ENCODE assay signal across 8 cellular contexts in genomic region chr12:54379401-54380201, GRCh38. TPM values are rescaled to one million over a fixed set of nuclear protein-coding genes. Genes with fewer than 3 reads are reported as not detected.
DNase-seq lines count a peak whose midpoint lies in the region; ATAC-seq and TF ChIP-seq lines count a peak whose summit lies in the region.

No MANE protein-coding gene starts in this region.

- peak; percentile 94 for DNase-seq in GM13976 (ENCODE audit: low spot score)
- peak; percentile 70 for DNase-seq in NCI-H2227 treated with DMSO at 0.1 percent for 48 hours (lab: John Stamatoyannopoulos, UW)
- DNase-seq in activated CD4-positive, alpha-beta T cell treated with anti-CD3 and anti-CD28 coated beads for 24 hours (ENCODE audit: low read depth in 2 of 2), result peak; percentile 89 to 90
- DNase-seq in cerebellum (ENCODE audit: low spot score), result peak; percentile 89
- peak; percentile 89 for DNase-seq in kidney tubule cell (ENCODE audit: low spot score)
- peak; percentile 95 for DNase-seq in stimulated activated CD4-positive, alpha-beta T cell treated with anti-CD3 and anti-CD28 coated beads, Interleukin-15, amount 100 ng/mL, for 24 hours

- peak; percentile 100 for TF ChIP-seq CTCF in GM13976 (IDR thresholded peaks at IDR 0.05; ENCODE audit: borderline replicate concordance, control extremely low read depth, extremely low read depth, insufficient read depth, missing control alignments)

- peak; percentile 78 for ATAC-seq in HG02981 (IDR thresholded peaks at IDR 0.05; ENCODE audit: unreplicated experiment)
- ATAC-seq in HG03565 (IDR thresholded peaks at IDR 0.05; ENCODE audit: unreplicated experiment), result no peak

- in situ Hi-C loops in GM13976 (cut with MboI; ENCODE audit: low sequenced_read_pairs, unreplicated experiment), result no loop called here

RNA-seq across cellular contexts. Expression of gene ZNF385A, which starts 4.9 kb away (rescaled TPM):
- total RNA-seq in cerebellum, result 1.7 TPM

RNA-seq across cellular contexts. Expression of gene GPR84, which starts 15.3 kb away (rescaled TPM):
- 0.36 TPM for total RNA-seq in cerebellum

RNA-seq across cellular contexts. Expression of gene ITGA5, which starts 39.5 kb away (rescaled TPM):
- total RNA-seq in cerebellum, result 9.9 TPM

RNA-seq across cellular contexts. Expression of gene COPZ1, which starts 54.7 kb away (rescaled TPM):
- 52.3 TPM for total RNA-seq in cerebellum
